ENCODE assay signal across 8 cellular contexts in genomic region chr10:99732033-99732912, GRCh38. TPM values are rescaled to one million over a fixed set of nuclear protein-coding genes. Genes with fewer than 3 reads are reported as not detected.
A peak's percentile ranks its signal among the peaks of the same experiment; 100 is the strongest.
DNase-seq lines count a peak whose midpoint lies in the region; ATAC-seq, FAIRE-seq and TF ChIP-seq lines count a peak whose summit lies in the region.

Gene COX15 (minus strand): TSS chr10:99732127. CDS start chr10:99732049, 78 bp downstream.
Gene CUTC (plus strand): TSS chr10:99732234. CDS start chr10:99732349, 115 bp downstream.

- H3K4me1 ChIP-seq in HepG2 (ENCODE audit: insufficient read depth, low read length) = peaks cover 39% of the 10 kb centered on the region

- H3K27ac ChIP-seq in CD4-positive, alpha-beta T cell (ENCODE audit: low read depth, low read length) = peak within 1 kb of the TSS; percentile 87
- H3K27ac ChIP-seq in HepG2 (ENCODE audit: extremely low read length, insufficient read depth, low read length) = peak within 1 kb of the TSS; percentile 97

- peak within 1 kb of the TSS; percentile 91 for H3K9ac ChIP-seq in HepG2 (ENCODE audit: insufficient read depth, low read depth, low read length)

- 0% methylated on average over 27 of the region's 76 CpGs for WGBS in HepG2 (ENCODE audit: low lambda C conversion rate)

- H3K4me3 Mint-ChIP-seq in CD4-positive, alpha-beta T cell = peak within 1 kb of the TSS; percentile 98

- peaks cover 48% of the 10 kb centered on the region for H3K4me1 Mint-ChIP-seq in CD4-positive, alpha-beta T cell (ENCODE audit: low read depth)

- peak; percentile 89 for ATAC-seq in CD4-positive, alpha-beta T cell (ENCODE audit: poor library complexity)
- ATAC-seq in GM19438 (IDR thresholded peaks at IDR 0.05; ENCODE audit: low read depth, unreplicated experiment) (peak; percentile 90), HG03575 (IDR thresholded peaks at IDR 0.05; ENCODE audit: extremely low read depth, insufficient number of reproducible peaks, low FRiP score, unreplicated experiment) (peak; percentile 51), HepG2 (peak; percentile 93)

- peak; percentile 6 for TF ChIP-seq CTCF in CD4-positive, alpha-beta T cell (IDR thresholded peaks at IDR 0.05)
- peak; percentile 75 for TF ChIP-seq CTCF in HepG2 (CRISPR knock-in tag; IDR thresholded peaks at IDR 0.05)

- TF ChIP-seq POLR2A in HepG2 (IDR thresholded peaks at IDR 0.05; ENCODE audit: insufficient read depth in 1 of 2, low read depth in 2 of 2, low read length in 2 of 2) = peak; percentile 85 to 88

- H3K9me3 ChIP-seq in CD4-positive, alpha-beta T cell (ENCODE audit: control insufficient read depth, low read length) = no peaks in the 10 kb centered on the region
- H3K9me3 ChIP-seq in HepG2 (ENCODE audit: low read length) = no peaks in the 10 kb centered on the region

- peak; percentile 86 for FAIRE-seq in HepG2 (lab: Jason Lieb, UNC)

- peaks cover 1 to 8% of the 10 kb centered on the region in 2 experiments; a peak in 2 of 5 replicates for H3K36me3 ChIP-seq in HepG2 (replicated peaks in 1 of 2; ENCODE audit: control insufficient read depth in 1 of 2, insufficient read depth in 2 of 2, low read length in 2 of 2)

- CTCF ChIA-PET in CD4-positive, alpha-beta T cell (lab: Charles Lee) = interaction anchor here (1.0 to 2.5 kb wide), 5 partner anchors 9 to 296 kb away, joined by 3 to 7 read pairs (median 6); partner anchors contain the start of gene DNMBP
- CTCF ChIA-PET in HepG2 (lab: Yijun Ruan, JAX; ENCODE audit: low intra/inter-chr PET ratio, low total read pairs) = no interaction called here

- H3K9me3 Mint-ChIP-seq in CD4-positive, alpha-beta T cell = no peaks in the 10 kb centered on the region

- H3K4me2 ChIP-seq in HepG2 (ENCODE audit: low read depth, low read length) = peak within 1 kb of the TSS; percentile 82

- peak within 1 kb of the TSS; percentile 37 for H2AFZ ChIP-seq in HepG2 (ENCODE audit: low read length)

- peak; percentile 79 for TF ChIP-seq RAD21 in HepG2 (CRISPR knock-in tag; IDR thresholded peaks at IDR 0.05)

- TF ChIP-seq EP300 in HepG2 (IDR thresholded peaks at IDR 0.05; ENCODE audit: low read depth in 2 of 2, low read length in 2 of 2) = no peak
- peak; percentile 46 for TF ChIP-seq EP300 in HepG2 (CRISPR knock-in tag; IDR thresholded peaks at IDR 0.05; ENCODE audit: borderline replicate concordance)

- POLR2A ChIA-PET in CD4-positive, alpha-beta T cell (lab: Charles Lee) = interaction anchor here (0.9 to 2.9 kb wide), 16 partner anchors 9 to 1598 kb away, joined by 3 to 57 read pairs (median 6); partner anchors contain the start of genes BLOC1S2, DNMBP, ENTPD7 and GOT1
- POLR2A ChIA-PET in HepG2 (lab: Yijun Ruan, JAX) = interaction anchor here (0.7 to 3.7 kb wide), 30 partner anchors 12 to 1462 kb away, joined by 3 to 73 read pairs (median 5); partner anchors contain the start of genes ABCC2, ENTPD7, GOT1 and SLC25A28

- peaks cover 56% of the 10 kb centered on the region for H3K36me3 Mint-ChIP-seq in CD4-positive, alpha-beta T cell (ENCODE audit: low read depth)

- peak within 1 kb of the TSS; percentile 91 for H3K27ac Mint-ChIP-seq in CD4-positive, alpha-beta T cell

- H3K27me3 ChIP-seq in CD4-positive, alpha-beta T cell (ENCODE audit: control insufficient read depth, insufficient read depth, low read length) = no peaks in the 10 kb centered on the region
- H3K27me3 ChIP-seq in HepG2 (ENCODE audit: control insufficient read depth in 1 of 2, insufficient read depth in 2 of 2, low read length in 2 of 2) = no peaks in the 10 kb centered on the region; a peak in 1 of 5 replicates

- TSS peak; percentile 88 for BruUV-seq in HepG2 (replicated peaks; lab: Mats Ljungman, UMichigan)

- peaks cover 25% of the 10 kb centered on the region for H3K79me2 ChIP-seq in HepG2 (ENCODE audit: insufficient read depth, low read length)

- 0 out of 2 replicates have a peak, but pooled peaks cover 4% of the 10 kb centered on the region for H4K20me1 ChIP-seq in HepG2 (ENCODE audit: insufficient read depth, low read length)

- in situ Hi-C loops in HepG2 (cut with HindIII; ENCODE audit: extremely low pct_ligation_motif_present, low pct_unique_long_range_greater_than_20kb) = loop anchor here (5.0 kb wide), 1 partner anchor 50 kb away; the partner anchor contains the start of gene ABCC2

- peak; percentile 89 to 95 (median 92) for DNase-seq in CD4-positive, alpha-beta T cell
- DNase-seq in NCI-H82 (lab: John Stamatoyannopoulos, UW) = peak; percentile 98
- peak; percentile 94 to 96 for DNase-seq in activated CD4-positive, alpha-beta T cell treated with anti-CD3 and anti-CD28 coated beads, Interleukin-2, amount 50 U/mL, for 48 hours
- peak; percentile 94 to 97 for DNase-seq in dermis microvascular lymphatic vessel endothelial cell (ENCODE audit: low read depth in 2 of 2)
- peak; percentile 94 for DNase-seq in HepG2 (ENCODE audit: low spot score)
- peak; percentile 93 for DNase-seq in stimulated activated CD4-positive, alpha-beta T cell treated with anti-CD3 and anti-CD28 coated beads, Interleukin-4, amount 100 ng/mL, for 1 hour

- H3K4me3 ChIP-seq in HepG2 (replicated peaks in 1 of 3; ENCODE audit: insufficient read depth in 1 of 3, low read depth in 2 of 3, low read length in 3 of 3) = peak within 1 kb of the TSS; percentile 80 to 87 (median 81)

- H3K27me3 Mint-ChIP-seq in CD4-positive, alpha-beta T cell = no peaks in the 10 kb centered on the region

- intact Hi-C loops in CD4-positive, alpha-beta T cell (cut with DNase I, micrococcal nuclease) = loop anchor here (5.0 to 10.0 kb wide), 7 partner anchors 70 to 1600 kb away; partner anchors contain the start of genes ERLIN1 (in 1 of the 2), HPS1 (in 1 of the 2), R3HCC1L (in 1 of the 2) and SLC25A28 (in 1 of the 2)
- intact Hi-C loops in HepG2 (cut with micrococcal nuclease; ENCODE audit: unreplicated experiment) = loop anchor here (1.0 to 2.0 kb wide), 2 partner anchors 23 to 50 kb away; partner anchors contain the start of gene ABCC2

TF ChIP-seq in HepG2, 621 proteins besides CTCF, POLR2A, EP300 and RAD21 (continues in another document):
- no peak for TF ChIP-seq NCOA1 (CRISPR knock-in tag; IDR thresholded peaks at IDR 0.05)
- TF ChIP-seq RFX1 (IDR thresholded peaks at IDR 0.05) = no peak
- no peak for TF ChIP-seq DPF2 (CRISPR knock-in tag; IDR thresholded peaks at IDR 0.05; ENCODE audit: borderline replicate concordance, low read depth)
- peak; percentile 66; the same call in 1 of the 2 replicates for TF ChIP-seq KLF15 (CRISPR knock-in tag; IDR thresholded peaks at IDR 0.05; ENCODE audit: borderline replicate concordance)

RNA-seq across cellular contexts. Expression of gene COX15, which starts in this region (rescaled TPM):
- total RNA-seq in CD4-positive, alpha-beta T cell = 1 to 10 TPM; 7.7 to 7.9 TPM
- 26.3 and 36.1 TPM in 2 replicates for total RNA-seq in dermis microvascular lymphatic vessel endothelial cell
- total RNA-seq in HepG2 (2016; rRNA removed; fragmentation: Illumina TruSeq; extraction: Trizol) = 44.7 and 59.4 TPM in 2 replicates
- 4.9 and 5.6 TPM in 2 replicates for total RNA-seq in HepG2 (2016; cell fraction: cytosol; rRNA removed; fragmentation: Illumina TruSeq; extraction: Trizol; ENCODE audit: low read depth)
- 44.5 and 56.7 TPM in 2 replicates for total RNA-seq in HepG2 (2016; cell fraction: insoluble cytoplasmic fraction; rRNA removed; fragmentation: Illumina TruSeq; extraction: Trizol)
- 15.8 and 19.5 TPM in 2 replicates for total RNA-seq in HepG2 (2016; cell fraction: membrane; rRNA removed; fragmentation: Illumina TruSeq; extraction: Trizol)
- 22.2 and 24.1 TPM in 2 replicates for total RNA-seq in HepG2 (2016; cell fraction: nucleus; rRNA removed; fragmentation: Illumina TruSeq; extraction: Trizol)
- 17.4 and 19.2 TPM in 2 replicates for polyA plus RNA-seq in HepG2 (2011; rRNA removed)
- 8.0 and 11.2 TPM in 2 replicates for polyA plus RNA-seq in HepG2 (2011; cell fraction: cytosol; rRNA removed)
- polyA plus RNA-seq in HepG2 (2011; cell fraction: nucleus; rRNA removed) = 10.1 and 13.7 TPM in 2 replicates
- 16.0 and 25.6 TPM in 2 replicates for polyA plus RNA-seq in HepG2 (2012)
- polyA plus RNA-seq in HepG2 (2016; cell fraction: cytosol; fragmentation: Illumina TruSeq; extraction: Trizol; ENCODE audit: low read depth) = 3.4 and 4.0 TPM in 2 replicates
- polyA plus RNA-seq in HepG2 (2016; cell fraction: insoluble cytoplasmic fraction; fragmentation: Illumina TruSeq; extraction: Trizol; ENCODE audit: low read depth) = 40.4 and 40.7 TPM in 2 replicates
- polyA plus RNA-seq in HepG2 (2016; cell fraction: membrane; fragmentation: Illumina TruSeq; extraction: Trizol; ENCODE audit: low read depth) = 9.5 and 10.0 TPM in 2 replicates
- polyA plus RNA-seq in HepG2 (2016; cell fraction: nucleus; fragmentation: Illumina TruSeq; extraction: Trizol; ENCODE audit: insufficient read depth, low read depth) = 25.7 and 26.1 TPM in 2 replicates
- polyA minus RNA-seq in HepG2 (2011; rRNA and poly(A)+ RNA removed; ENCODE audit: low replicate concordance) = 18.4 and 29.2 TPM in 2 replicates
- polyA minus RNA-seq in HepG2 (2011; cell fraction: cytosol; rRNA and poly(A)+ RNA removed) = 12.0 and 14.7 TPM in 2 replicates
- 13.5 and 15.9 TPM in 2 replicates for polyA minus RNA-seq in HepG2 (2011; cell fraction: nucleus; rRNA and poly(A)+ RNA removed)

RNA-seq across cellular contexts. Expression of gene CUTC, which starts in this region (rescaled TPM):
- total RNA-seq in CD4-positive, alpha-beta T cell = 10 to 100 TPM; 14.1 to 16.0 TPM
- total RNA-seq in dermis microvascular lymphatic vessel endothelial cell = 16.9 and 19.8 TPM in 2 replicates
- total RNA-seq in HepG2 (2016; rRNA removed; fragmentation: Illumina TruSeq; extraction: Trizol) = 25.8 and 36.5 TPM in 2 replicates
- total RNA-seq in HepG2 (2016; cell fraction: cytosol; rRNA removed; fragmentation: Illumina TruSeq; extraction: Trizol; ENCODE audit: low read depth) = 6.6 and 6.8 TPM in 2 replicates
- 28.5 and 37.2 TPM in 2 replicates for total RNA-seq in HepG2 (2016; cell fraction: insoluble cytoplasmic fraction; rRNA removed; fragmentation: Illumina TruSeq; extraction: Trizol)
- total RNA-seq in HepG2 (2016; cell fraction: membrane; rRNA removed; fragmentation: Illumina TruSeq; extraction: Trizol) = 10.7 and 13.4 TPM in 2 replicates
- 17.5 and 20.5 TPM in 2 replicates for total RNA-seq in HepG2 (2016; cell fraction: nucleus; rRNA removed; fragmentation: Illumina TruSeq; extraction: Trizol)
- polyA plus RNA-seq in HepG2 (2011; rRNA removed) = 17.7 and 22.3 TPM in 2 replicates
- 11.7 and 17.5 TPM in 2 replicates for polyA plus RNA-seq in HepG2 (2011; cell fraction: cytosol; rRNA removed)
- 13.6 and 18.8 TPM in 2 replicates for polyA plus RNA-seq in HepG2 (2011; cell fraction: nucleus; rRNA removed)
- polyA plus RNA-seq in HepG2 (2012) = 24.1 and 29.0 TPM in 2 replicates
- polyA plus RNA-seq in HepG2 (2016; cell fraction: cytosol; fragmentation: Illumina TruSeq; extraction: Trizol; ENCODE audit: low read depth) = 4.9 and 6.1 TPM in 2 replicates
- polyA plus RNA-seq in HepG2 (2016; cell fraction: insoluble cytoplasmic fraction; fragmentation: Illumina TruSeq; extraction: Trizol; ENCODE audit: low read depth) = 34.4 and 40.4 TPM in 2 replicates
- polyA plus RNA-seq in HepG2 (2016; cell fraction: membrane; fragmentation: Illumina TruSeq; extraction: Trizol; ENCODE audit: low read depth) = 9.0 and 10.3 TPM in 2 replicates
- polyA plus RNA-seq in HepG2 (2016; cell fraction: nucleus; fragmentation: Illumina TruSeq; extraction: Trizol; ENCODE audit: insufficient read depth, low read depth) = 23.9 and 24.5 TPM in 2 replicates
- polyA minus RNA-seq in HepG2 (2011; rRNA and poly(A)+ RNA removed; ENCODE audit: low replicate concordance) = 22.2 and 41.0 TPM in 2 replicates
- polyA minus RNA-seq in HepG2 (2011; cell fraction: cytosol; rRNA and poly(A)+ RNA removed) = 6.5 and 6.7 TPM in 2 replicates
- polyA minus RNA-seq in HepG2 (2011; cell fraction: nucleus; rRNA and poly(A)+ RNA removed) = 30.2 and 32.3 TPM in 2 replicates

Comparison
In these comparisons a context has a peak if more than half of its experiments do, and no peak if none do; other contexts are left out.
1. Peak in every context shown above with its lines: DNase-seq, ATAC-seq, H3K4me3 ChIP-seq and H3K27ac ChIP-seq.